ENCODE assay signal across 12 cellular contexts in the genomic region with DNA sequence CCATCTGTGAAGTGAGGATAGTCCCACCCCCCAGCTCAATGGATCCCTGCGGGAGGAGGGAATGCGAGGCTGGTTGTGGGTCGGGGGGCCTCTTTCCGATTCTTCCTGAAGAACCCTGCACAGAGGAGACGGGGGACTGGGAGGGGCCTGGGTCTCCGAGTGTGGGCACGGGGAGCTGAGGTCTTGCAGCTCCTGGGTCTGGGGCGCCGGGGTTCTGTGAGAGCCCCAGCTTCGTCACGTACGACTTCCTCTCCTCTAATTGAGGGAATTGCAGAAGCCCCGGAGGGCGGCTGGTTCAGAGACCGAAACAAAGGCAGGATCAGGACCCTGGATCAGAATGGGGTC.
DNase-seq lines count a peak whose midpoint lies in the region; ATAC-seq and TF ChIP-seq lines count a peak whose summit lies in the region.
"Had no signal": no experiment of that assay in that cellular context is flagged by ENCODE, and none has a peak within 500 bp of the region (broad histone marks: within the 10 kb centered on the region; RNA-seq: fewer than 3 reads in every experiment).

No MANE protein-coding gene starts in this region.

- no peak overlapping the region for H2AK5ac ChIP-seq in mesenchymal stem cell (ENCODE audit: low read length, severe bottlenecking)

- no peak overlapping the region for H2BK5ac ChIP-seq in mesenchymal stem cell (ENCODE audit: low read depth, low read length, poor library complexity, severe bottlenecking)

- H3K36me3 Mint-ChIP-seq in T-helper 17 cell (ENCODE audit: low read depth), result no peaks in the 10 kb centered on the region
- H3K36me3 Mint-ChIP-seq: CD8-positive, alpha-beta T cell had no signal

- no peak overlapping the region for H3K27ac Mint-ChIP-seq in T-helper 17 cell
- H3K27ac Mint-ChIP-seq: CD8-positive, alpha-beta T cell; nephron progenitor cell had no signal

- no peak overlapping the region for H3K27ac ChIP-seq in left ventricle myocardium inferior (replicated peaks)
- H3K27ac ChIP-seq in heart right ventricle, result no peak overlapping the region
- H3K27ac ChIP-seq in mesenchymal stem cell (ENCODE audit: low read length, poor library complexity, severe bottlenecking), result no peak overlapping the region
- H3K27ac ChIP-seq: tibial artery had no signal

- H3K4me3 ChIP-seq in left ventricle myocardium inferior, result peak overlapping the region; percentile 46
- H3K4me3 ChIP-seq in heart right ventricle, result peak overlapping the region in 5 of 10 donors; percentile 28 to 48 (median 42)
- H3K4me3 ChIP-seq in mesenchymal stem cell (ENCODE audit: insufficient read depth in 1 of 2, low read depth in 1 of 2, low read length in 2 of 2), result no peak overlapping the region

- no peak overlapping the region for H2BK12ac ChIP-seq in mesenchymal stem cell (ENCODE audit: low read length in 2 of 2)

- intact Hi-C loops in left ventricle myocardium inferior (cut with micrococcal nuclease), result no loop called here
- intact Hi-C loops in heart right ventricle (cut with DNase I), result loop anchor here (5.0 to 10.0 kb wide), 9 partner anchors 773 to 1246 kb away; no protein-coding TSS in a partner anchor

- no peak overlapping the region for H2AFZ ChIP-seq in mesenchymal stem cell (ENCODE audit: low read depth, low read length)

- no peak overlapping the region for H3K23ac ChIP-seq in mesenchymal stem cell (ENCODE audit: low read length in 2 of 2)

- H4K91ac ChIP-seq in mesenchymal stem cell (ENCODE audit: low read length), result no peak overlapping the region

- DNase-seq in left ventricle myocardium inferior (no peak), heart right ventricle (no peak), T-helper 17 cell (no peak), mesenchymal stem cell (no peak), kidney tubule cell (ENCODE audit: low spot score) (no peak), NCI-H1048 (lab: John Stamatoyannopoulos, UW) (no peak), HUDEP-2 (lab: John Stamatoyannopoulos, UW; ENCODE audit: unreplicated experiment in 76 of 76) (no peak), NCI-H524 treated with DMSO at 0.1 percent for 48 hours (lab: John Stamatoyannopoulos, UW) (no peak)

- ATAC-seq in heart right ventricle, result no peak
- ATAC-seq in T-helper 17 cell, result no peak

- H3K9ac ChIP-seq in mesenchymal stem cell (ENCODE audit: low read length), result peak overlapping the region; percentile 26

- H3K4me1 Mint-ChIP-seq in T-helper 17 cell, result peaks cover 6% of the 10 kb centered on the region
- H3K4me1 Mint-ChIP-seq: central memory CD8-positive, alpha-beta T cell had no signal

- no peak overlapping the region for H4K8ac ChIP-seq in mesenchymal stem cell (ENCODE audit: low read length)

- no peak overlapping the region for H3K4ac ChIP-seq in mesenchymal stem cell (ENCODE audit: low read depth in 1 of 2, low read length in 2 of 2)

- peaks cover 14% of the 10 kb centered on the region for H3K4me1 ChIP-seq in left ventricle myocardium inferior
- H3K4me1 ChIP-seq in heart right ventricle, result peaks cover 3 to 15% (median 11%) of the 10 kb centered on the region in 9 donors
- H3K4me1 ChIP-seq in mesenchymal stem cell (ENCODE audit: control insufficient read depth, insufficient read depth, low read depth, low read length), result peaks cover 6% of the 10 kb centered on the region

- H3K27me3 Mint-ChIP-seq in T-helper 17 cell, result peaks cover 15% of the 10 kb centered on the region

- H2BK120ac ChIP-seq in mesenchymal stem cell (ENCODE audit: low read depth, low read length), result no peak overlapping the region

- peak overlapping the region; percentile 57 for H3K4me3 Mint-ChIP-seq in T-helper 17 cell
- H3K4me3 Mint-ChIP-seq: central memory CD8-positive, alpha-beta T cell; nephron progenitor cell had no signal

- no peak overlapping the region for H2BK15ac ChIP-seq in mesenchymal stem cell (ENCODE audit: low read depth, poor library complexity, severe bottlenecking)

- H3K79me1 ChIP-seq in mesenchymal stem cell (replicated peaks; ENCODE audit: low read length, poor library complexity, severe bottlenecking), result no peaks in the 10 kb centered on the region

- H3K14ac ChIP-seq in mesenchymal stem cell (ENCODE audit: low read length in 2 of 2), result no peak overlapping the region

- TF ChIP-seq CTCF in left ventricle myocardium inferior (IDR thresholded peaks at IDR 0.05; ENCODE audit: borderline replicate concordance) (no peak), heart right ventricle (IDR thresholded peaks at IDR 0.05) (no peak)

- H3K27me3 ChIP-seq in left ventricle myocardium inferior (ENCODE audit: low read depth), result peaks cover 2% of the 10 kb centered on the region
- H3K27me3 ChIP-seq in heart right ventricle, result peaks cover 0 to 12% (median 0%) of the 10 kb centered on the region in 7 donors
- peaks cover 23 to 71% of the 10 kb centered on the region in 2 experiments for H3K27me3 ChIP-seq in mesenchymal stem cell (ENCODE audit: control insufficient read depth in 1 of 2, insufficient read depth in 1 of 2, low read length in 2 of 2)

- no peak overlapping the region for H3K18ac ChIP-seq in mesenchymal stem cell (ENCODE audit: low read depth in 1 of 2, low read length in 2 of 2)

- no peaks in the 10 kb centered on the region for H3K9me3 ChIP-seq in left ventricle myocardium inferior (replicated peaks)
- no peaks in the 10 kb centered on the region for H3K9me3 ChIP-seq in heart right ventricle
- no peaks in the 10 kb centered on the region for H3K9me3 ChIP-seq in T-helper 17 cell (ENCODE audit: control insufficient read depth, low read length, poor library complexity, severe bottlenecking)
- H3K9me3 ChIP-seq in mesenchymal stem cell (ENCODE audit: control insufficient read depth, low read length), result no peaks in the 10 kb centered on the region
- H3K9me3 ChIP-seq: tibial artery had no signal

- 57 to 66% methylated on average over 15 of the region's 15 CpGs for WGBS in heart right ventricle, 2 donors
- 89% methylated on average over 15 of the region's 15 CpGs for WGBS in mesenchymal stem cell

- no peak overlapping the region for H3K4me2 ChIP-seq in mesenchymal stem cell (ENCODE audit: low read length, poor library complexity, severe bottlenecking)

- no peaks in the 10 kb centered on the region for H3K36me3 ChIP-seq in left ventricle myocardium inferior
- H3K36me3 ChIP-seq in heart right ventricle, result no peaks in the 10 kb centered on the region
- no peaks in the 10 kb centered on the region for H3K36me3 ChIP-seq in mesenchymal stem cell (ENCODE audit: control insufficient read depth in 1 of 2, insufficient read depth in 2 of 2, low read depth in 1 of 2, low read length in 2 of 2)
- H3K36me3 ChIP-seq: tibial artery had no signal
